1 cellular context compared by ENCODE assay signal in the genomic region with DNA sequence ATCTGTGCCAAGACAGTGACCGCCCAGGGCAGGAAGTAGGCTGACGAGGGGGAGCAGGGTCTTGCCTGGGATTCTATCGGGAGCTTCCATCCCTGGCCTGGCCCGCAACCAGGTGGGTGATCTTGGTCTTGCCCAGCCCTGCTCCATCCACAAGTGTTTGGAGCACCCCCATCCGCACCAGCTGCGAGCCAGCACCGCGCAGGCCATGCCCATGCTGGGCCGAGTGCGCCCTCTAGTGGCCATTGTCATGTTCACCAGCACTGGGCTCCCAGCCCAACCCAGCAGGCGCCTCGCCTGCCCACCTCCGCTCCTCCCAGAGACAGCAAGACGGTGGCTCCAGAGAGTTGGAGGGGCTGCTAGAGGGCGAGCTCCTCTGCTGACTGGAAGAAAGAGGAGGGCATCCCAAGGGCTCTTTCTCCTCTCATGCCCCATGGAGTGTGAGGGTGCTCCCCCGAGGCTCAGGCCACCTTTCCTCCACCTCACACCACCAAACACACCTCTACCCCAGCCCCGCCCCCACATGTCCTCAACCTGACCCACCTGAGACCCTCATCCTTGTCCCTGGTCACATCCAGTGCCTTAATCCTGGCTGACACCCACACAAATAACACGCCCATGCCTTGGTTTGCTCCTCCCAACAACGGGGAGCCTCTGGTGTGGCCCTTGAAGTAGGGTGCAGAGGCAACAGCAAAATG.
TF ChIP-seq lines count a peak whose summit lies in the region.

No MANE protein-coding gene starts in this region.

TF ChIP-seq in GM12878, 131 proteins besides CTCF, POLR2A, EP300 and RAD21 (continued from another document):
- TF ChIP-seq KLF5 (IDR thresholded peaks at IDR 0.05; ENCODE audit: partially characterized antibody) (no peak), NFIC (IDR thresholded peaks at IDR 0.05; ENCODE audit: low read depth, low read length) (no peak), POLR2AphosphoS5 (IDR thresholded peaks at IDR 0.05; ENCODE audit: low read length) (no peak), TCF3 (IDR thresholded peaks at IDR 0.05; ENCODE audit: borderline replicate concordance, insufficient read depth, low read depth, low read length) (0 out of 2 replicates have a peak, but pooled peaks have one; percentile 31), ZNF24 (IDR thresholded peaks at IDR 0.05) (no peak), TCF12 (IDR thresholded peaks at IDR 0.05; ENCODE audit: low read depth, low read length) (0 out of 2 replicates have a peak, but pooled peaks have one; percentile 51), IRF4 (IDR thresholded peaks at IDR 0.05; ENCODE audit: low read depth, low read length) (0 out of 2 replicates have a peak, but pooled peaks have one; percentile 24), SMARCA5 (IDR thresholded peaks at IDR 0.05) (peak; percentile 56; the same call in 1 of the 2 replicates), FOXM1 (IDR thresholded peaks at IDR 0.05; ENCODE audit: low read depth, low read length) (no peak), FOXK2 (IDR thresholded peaks at IDR 0.05) (no peak), IKZF1 (conservative IDR thresholded peaks at IDR 0.05) (0 out of 2 replicates have a peak, but pooled peaks have one; percentile 21), BRCA1 (IDR thresholded peaks at IDR 0.05; ENCODE audit: low read depth, low read length) (no peak), MXI1 (IDR thresholded peaks at IDR 0.05; ENCODE audit: low read depth, low read length) (no peak), CREB1 (IDR thresholded peaks at IDR 0.05; ENCODE audit: low read depth) (no peak), SRF (IDR thresholded peaks at IDR 0.05; ENCODE audit: low read depth in 2 of 2, low read length in 2 of 2) (no peak), SMC3 (IDR thresholded peaks at IDR 0.05; ENCODE audit: borderline replicate concordance, low read length) (peak; percentile 82), DPF2 (IDR thresholded peaks at IDR 0.05) (no peak), CHD4 (IDR thresholded peaks at IDR 0.05) (no peak), POU2F2 (IDR thresholded peaks at IDR 0.05; ENCODE audit: borderline replicate concordance, low read depth, low read length) (no peak), CBFB (IDR thresholded peaks at IDR 0.05; ENCODE audit: low read depth) (no peak), YBX1 (IDR thresholded peaks at IDR 0.05) (no peak), PML (IDR thresholded peaks at IDR 0.05; ENCODE audit: low read length) (no peak), CBX5 (IDR thresholded peaks at IDR 0.05; ENCODE audit: low read depth) (no peak), EED (IDR thresholded peaks at IDR 0.05; ENCODE audit: low read depth) (no peak)
- TF ChIP-seq, protein P1, sequence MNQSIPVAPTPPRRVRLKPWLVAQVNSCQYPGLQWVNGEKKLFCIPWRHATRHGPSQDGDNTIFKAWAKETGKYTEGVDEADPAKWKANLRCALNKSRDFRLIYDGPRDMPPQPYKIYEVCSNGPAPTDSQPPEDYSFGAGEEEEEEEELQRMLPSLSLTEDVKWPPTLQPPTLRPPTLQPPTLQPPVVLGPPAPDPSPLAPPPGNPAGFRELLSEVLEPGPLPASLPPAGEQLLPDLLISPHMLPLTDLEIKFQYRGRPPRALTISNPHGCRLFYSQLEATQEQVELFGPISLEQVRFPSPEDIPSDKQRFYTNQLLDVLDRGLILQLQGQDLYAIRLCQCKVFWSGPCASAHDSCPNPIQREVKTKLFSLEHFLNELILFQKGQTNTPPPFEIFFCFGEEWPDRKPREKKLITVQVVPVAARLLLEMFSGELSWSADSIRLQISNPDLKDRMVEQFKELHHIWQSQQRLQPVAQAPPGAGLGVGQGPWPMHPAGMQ (IDR thresholded peaks at IDR 0.05; ENCODE audit: borderline replicate concordance), result no peak
- TF ChIP-seq, protein P2, sequence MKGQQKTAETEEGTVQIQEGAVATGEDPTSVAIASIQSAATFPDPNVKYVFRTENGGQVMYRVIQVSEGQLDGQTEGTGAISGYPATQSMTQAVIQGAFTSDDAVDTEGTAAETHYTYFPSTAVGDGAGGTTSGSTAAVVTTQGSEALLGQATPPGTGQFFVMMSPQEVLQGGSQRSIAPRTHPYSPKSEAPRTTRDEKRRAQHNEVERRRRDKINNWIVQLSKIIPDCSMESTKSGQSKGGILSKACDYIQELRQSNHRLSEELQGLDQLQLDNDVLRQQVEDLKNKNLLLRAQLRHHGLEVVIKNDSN (IDR thresholded peaks at IDR 0.05; ENCODE audit: borderline replicate concordance, extremely low read length, insufficient read depth, low read depth, low read length), result no peak
- TF ChIP-seq, protein P3, sequence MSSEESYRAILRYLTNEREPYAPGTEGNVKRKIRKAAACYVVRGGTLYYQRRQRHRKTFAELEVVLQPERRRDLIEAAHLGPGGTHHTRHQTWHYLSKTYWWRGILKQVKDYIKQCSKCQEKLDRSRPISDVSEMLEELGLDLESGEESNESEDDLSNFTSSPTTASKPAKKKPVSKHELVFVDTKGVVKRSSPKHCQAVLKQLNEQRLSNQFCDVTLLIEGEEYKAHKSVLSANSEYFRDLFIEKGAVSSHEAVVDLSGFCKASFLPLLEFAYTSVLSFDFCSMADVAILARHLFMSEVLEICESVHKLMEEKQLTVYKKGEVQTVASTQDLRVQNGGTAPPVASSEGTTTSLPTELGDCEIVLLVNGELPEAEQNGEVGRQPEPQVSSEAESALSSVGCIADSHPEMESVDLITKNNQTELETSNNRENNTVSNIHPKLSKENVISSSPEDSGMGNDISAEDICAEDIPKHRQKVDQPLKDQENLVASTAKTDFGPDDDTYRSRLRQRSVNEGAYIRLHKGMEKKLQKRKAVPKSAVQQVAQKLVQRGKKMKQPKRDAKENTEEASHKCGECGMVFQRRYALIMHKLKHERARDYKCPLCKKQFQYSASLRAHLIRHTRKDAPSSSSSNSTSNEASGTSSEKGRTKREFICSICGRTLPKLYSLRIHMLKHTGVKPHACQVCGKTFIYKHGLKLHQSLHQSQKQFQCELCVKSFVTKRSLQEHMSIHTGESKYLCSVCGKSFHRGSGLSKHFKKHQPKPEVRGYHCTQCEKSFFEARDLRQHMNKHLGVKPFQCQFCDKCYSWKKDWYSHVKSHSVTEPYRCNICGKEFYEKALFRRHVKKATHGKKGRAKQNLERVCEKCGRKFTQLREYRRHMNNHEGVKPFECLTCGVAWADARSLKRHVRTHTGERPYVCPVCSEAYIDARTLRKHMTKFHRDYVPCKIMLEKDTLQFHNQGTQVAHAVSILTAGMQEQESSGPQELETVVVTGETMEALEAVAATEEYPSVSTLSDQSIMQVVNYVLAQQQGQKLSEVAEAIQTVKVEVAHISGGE (CRISPR knock-in tag; IDR thresholded peaks at IDR 0.05), result no peak
- TF ChIP-seq, protein P4, sequence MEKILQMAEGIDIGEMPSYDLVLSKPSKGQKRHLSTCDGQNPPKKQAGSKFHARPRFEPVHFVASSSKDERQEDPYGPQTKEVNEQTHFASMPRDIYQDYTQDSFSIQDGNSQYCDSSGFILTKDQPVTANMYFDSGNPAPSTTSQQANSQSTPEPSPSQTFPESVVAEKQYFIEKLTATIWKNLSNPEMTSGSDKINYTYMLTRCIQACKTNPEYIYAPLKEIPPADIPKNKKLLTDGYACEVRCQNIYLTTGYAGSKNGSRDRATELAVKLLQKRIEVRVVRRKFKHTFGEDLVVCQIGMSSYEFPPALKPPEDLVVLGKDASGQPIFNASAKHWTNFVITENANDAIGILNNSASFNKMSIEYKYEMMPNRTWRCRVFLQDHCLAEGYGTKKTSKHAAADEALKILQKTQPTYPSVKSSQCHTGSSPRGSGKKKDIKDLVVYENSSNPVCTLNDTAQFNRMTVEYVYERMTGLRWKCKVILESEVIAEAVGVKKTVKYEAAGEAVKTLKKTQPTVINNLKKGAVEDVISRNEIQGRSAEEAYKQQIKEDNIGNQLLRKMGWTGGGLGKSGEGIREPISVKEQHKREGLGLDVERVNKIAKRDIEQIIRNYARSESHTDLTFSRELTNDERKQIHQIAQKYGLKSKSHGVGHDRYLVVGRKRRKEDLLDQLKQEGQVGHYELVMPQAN (conservative IDR thresholded peaks at IDR 0.05), result no peak
TF ChIP-seq in GM12878: peak in this region for 6.
